In the genomic region with DNA sequence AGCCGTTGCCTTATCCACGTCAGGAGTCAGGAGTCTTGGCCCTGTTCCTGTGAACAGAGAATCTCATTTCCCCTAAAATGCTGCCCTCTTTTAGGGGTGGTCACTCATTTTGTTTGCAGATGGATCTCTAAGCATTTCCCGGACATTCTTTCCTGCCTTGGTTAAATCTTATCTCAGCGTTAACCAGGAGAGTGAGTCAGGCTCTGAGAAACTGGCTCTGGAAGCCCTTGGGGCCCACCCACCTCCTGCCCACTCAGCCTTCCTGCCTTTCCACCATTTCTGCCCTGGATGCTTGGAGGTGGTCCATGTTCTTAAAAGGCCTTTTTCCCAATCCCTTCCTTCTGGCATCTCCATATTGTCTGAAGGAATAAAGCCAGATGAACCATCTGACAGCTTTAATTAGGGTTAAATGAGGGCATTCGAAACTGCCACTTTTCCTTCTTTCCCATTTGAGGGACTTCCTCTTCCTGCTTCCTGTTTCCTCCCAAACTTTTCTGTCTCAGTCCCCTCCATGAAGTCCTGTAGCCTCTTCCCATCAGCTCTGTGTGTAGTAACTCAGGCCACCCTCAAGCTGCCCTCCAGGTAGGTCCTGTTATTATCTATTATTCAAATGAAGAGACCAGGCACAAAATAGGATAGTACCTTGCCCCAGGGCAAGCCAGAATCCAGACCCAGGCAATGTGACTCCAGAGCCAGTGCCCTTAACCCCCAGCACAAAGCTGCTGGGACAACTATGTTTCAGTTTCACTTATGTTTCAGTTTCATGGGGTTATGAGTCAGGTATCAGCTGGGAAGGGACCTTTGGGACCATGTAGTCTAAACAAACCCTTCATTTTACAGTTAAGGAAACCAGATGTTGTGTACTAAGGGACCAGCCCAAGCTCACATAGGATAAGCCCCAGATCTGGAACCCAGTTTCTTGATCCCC, we compare ENCODE assay signal across 8 cellular contexts. TPM values are rescaled to one million over a fixed set of nuclear protein-coding genes. Genes with fewer than 3 reads are reported as not detected.
DNase-seq lines count a peak whose midpoint lies in the region; ATAC-seq, FAIRE-seq and TF ChIP-seq lines count a peak whose summit lies in the region.

No MANE protein-coding gene starts in this region.

- H3K27ac Mint-ChIP-seq in mesothelial cell of epicardium = no peak overlapping the region

- no peak for FAIRE-seq in HTR-8/SVneo (lab: Jason Lieb, UNC)

- no peaks in the 10 kb centered on the region for H3K9me3 ChIP-seq in testis

- no peaks in the 10 kb centered on the region for H3K27me3 ChIP-seq in testis

- H3K4me3 ChIP-seq in testis = no peak overlapping the region

- H3K9me3 Mint-ChIP-seq in mesothelial cell of epicardium = no peaks in the 10 kb centered on the region

- peak; percentile 87 for DNase-seq in EH (ENCODE audit: low read depth)
- DNase-seq in HTR-8/SVneo (ENCODE audit: insufficient read length, low spot score) = peak; percentile 38
- peak; percentile 5 for DNase-seq in activated T-helper 9 cell treated with anti-CD3 and anti-CD28 coated beads, Interleukin-2, amount 50 U/mL, for 16 hours (ENCODE audit: low read depth)
- peak; percentile 83 for DNase-seq in islet precursor cell
- DNase-seq in testis = no peak
- no peak for DNase-seq in mesothelial cell of epicardium (ENCODE audit: low spot score in 2 of 2, unreplicated experiment in 2 of 2)
- no peak for DNase-seq in T-helper 9 cell

- intact Hi-C loops in testis (cut with DNase I; ENCODE audit: low total_unique reads) = no loop called here

- H3K27me3 Mint-ChIP-seq in mesothelial cell of epicardium (ENCODE audit: low read depth) = no peaks in the 10 kb centered on the region

- H3K36me3 ChIP-seq in testis (ENCODE audit: low read depth, missing control alignments) = no peaks in the 10 kb centered on the region

- WGBS in testis, 2 donors = 36 to 49% methylated on average over 5 of the region's 5 CpGs

- H3K4me1 Mint-ChIP-seq in mesothelial cell of epicardium = peaks cover 24% of the 10 kb centered on the region

- TF ChIP-seq POLR2A in testis (IDR thresholded peaks at IDR 0.05) = no peak

- H3K36me3 Mint-ChIP-seq in mesothelial cell of epicardium = peaks cover 2% of the 10 kb centered on the region

- ATAC-seq in GM21515 (IDR thresholded peaks at IDR 0.05; ENCODE audit: unreplicated experiment) = peak; percentile 76

- peak overlapping the region; percentile 73 to 74 for H3K27ac ChIP-seq in testis

- H3K4me1 ChIP-seq in testis = peaks cover 58% of the 10 kb centered on the region

- TF ChIP-seq CTCF in testis (IDR thresholded peaks at IDR 0.05) = no peak
- no peak for TF ChIP-seq CTCF in mesothelial cell of epicardium (IDR thresholded peaks at IDR 0.05; ENCODE audit: unreplicated experiment)

- no peak overlapping the region for H3K4me3 Mint-ChIP-seq in mesothelial cell of epicardium

RNA-seq across cellular contexts. Expression of gene HK2, which starts 9.7 kb away (rescaled TPM):
- total RNA-seq in testis (100 to 1,000 TPM; 142 to 164 TPM), mesothelial cell of epicardium (16.6 to 17.7 TPM (median 16.9 TPM) in 3 replicates)
- polyA plus RNA-seq in testis (ENCODE audit: insufficient read depth, low read depth, low replicate concordance) = 83.5 TPM

Comparison
In these comparisons a context has a peak if more than half of its experiments do, and no peak if none do; other contexts are left out.
1. DNase-seq: peak in EH (single experiment), HTR-8/SVneo (single experiment), activated T-helper 9 cell treated with anti-CD3 and anti-CD28 coated beads, Interleukin-2, amount 50 U/mL, for 16 hours (single experiment) and islet precursor cell (single experiment); none in testis (single experiment), mesothelial cell of epicardium (0 of 2) and T-helper 9 cell (single experiment).